In genomic region chr10:75474106-75474505, GRCh38 we compare ENCODE assay signal across 9 cellular contexts. TPM values are rescaled to one million over a fixed set of nuclear protein-coding genes. Genes with fewer than 3 reads are reported as not detected.
"Had no signal": no experiment of that assay in that cellular context is flagged by ENCODE, and none has a peak within 500 bp of the region (broad histone marks: within the 10 kb centered on the region; RNA-seq: fewer than 3 reads in every experiment).

No MANE protein-coding gene starts in this region.

- H3K27ac ChIP-seq: HL-60, KMS-11 had no signal

- DNase-seq: IMR-90, Karpas-422, KBM-7, KG1 had no signal

- H3K4me2 ChIP-seq: KMS-11 had no signal

- H3K9ac ChIP-seq: KMS-11 had no signal

RNA-seq across cellular contexts. Expression of gene LRMDA, which starts 42.7 kb away (rescaled TPM):
- total RNA-seq: HT-29, HT1080, IMR-90 had no signal
- polyA plus RNA-seq: IgD-negative memory B cell had no signal
